In the genomic region with DNA sequence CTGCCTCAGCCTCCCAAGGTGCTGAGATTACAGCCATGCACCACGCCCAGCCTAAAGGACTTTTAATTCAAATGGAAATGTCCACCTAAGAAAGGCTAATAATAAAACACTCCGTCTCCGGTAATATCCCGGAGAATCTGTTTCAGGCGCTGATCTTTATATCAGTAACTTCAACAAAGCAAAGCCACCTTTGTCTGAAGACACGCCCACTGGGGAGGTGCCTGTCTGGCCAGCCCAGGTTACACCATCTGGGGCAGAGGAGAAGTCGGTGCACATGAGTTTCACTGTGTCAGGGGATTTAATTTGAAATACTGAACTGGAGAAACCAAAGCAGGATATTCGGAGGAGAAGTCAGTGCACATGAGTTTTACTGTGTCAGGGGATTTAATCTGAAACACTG, we compare ENCODE assay signal across 12 cellular contexts. TPM values are rescaled to one million over a fixed set of nuclear protein-coding genes. Genes with fewer than 3 reads are reported as not detected.
DNase-seq lines count a peak whose midpoint lies in the region; ATAC-seq and TF ChIP-seq lines count a peak whose summit lies in the region.
"Had no signal": no experiment of that assay in that cellular context is flagged by ENCODE, and none has a peak within 500 bp of the region (broad histone marks: within the 10 kb centered on the region; RNA-seq: fewer than 3 reads in every experiment).

No MANE protein-coding gene starts in this region.

- peaks cover 22% of the 10 kb centered on the region in 2 experiments for H3K4me1 ChIP-seq in neutrophil (ENCODE audit: control insufficient read depth in 1 of 2, insufficient read depth in 1 of 2, low read depth in 1 of 2, low read length in 1 of 2)

- H3K4me3 ChIP-seq in LNCaP clone FGC (ENCODE audit: low read depth, low read length) = peak overlapping the region; percentile 55
- H3K4me3 ChIP-seq in neutrophil (ENCODE audit: low read depth in 1 of 2, low read length in 1 of 2) = no peak overlapping the region

- H3K27me3 ChIP-seq in neutrophil = no peaks in the 10 kb centered on the region

- H3K36me3 ChIP-seq in neutrophil = no peaks in the 10 kb centered on the region

- no peak for TF ChIP-seq CTCF in 22Rv1 (IDR thresholded peaks at IDR 0.05)
- TF ChIP-seq CTCF in LNCaP clone FGC (IDR thresholded peaks at IDR 0.05; ENCODE audit: control insufficient read depth, extremely low read depth, insufficient read depth) = no peak
- no peak for TF ChIP-seq CTCF in neutrophil (IDR thresholded peaks at IDR 0.05)

- no peaks in the 10 kb centered on the region for H3K9me3 ChIP-seq in neutrophil

- ATAC-seq in esophagus mucosa = peak; percentile 48
- ATAC-seq: natural killer cell treated with Interleukin-12 subunit alpha and Interleukin-12 subunit beta and Interleukin-15 and Interleukin-18, amount 100 ng/mL, for 72 hours had no signal

- peak overlapping the region; percentile 91 for H3K27ac ChIP-seq in 22Rv1
- peak overlapping the region; percentile 0 for H3K27ac ChIP-seq in neutrophil

- DNase-seq in LNCaP clone FGC (ENCODE audit: low read depth) = no peak
- DNase-seq in Ammon's horn (ENCODE audit: low spot score) = no peak
- no peak for DNase-seq in NCI-H1694 (lab: John Stamatoyannopoulos, UW)
- DNase-seq in NCI-H446 (lab: John Stamatoyannopoulos, UW) = no peak
- no peak for DNase-seq in NCI-H146 treated with DMSO at 0.1 percent for 48 hours (lab: John Stamatoyannopoulos, UW; ENCODE audit: unreplicated experiment)
- DNase-seq: activated CD4-positive, alpha-beta T cell treated with anti-CD3 and anti-CD28 coated beads for 48 hours; KG1; NCI-H2107 had no signal

RNA-seq across cellular contexts. Expression of a gene that starts 9.4 kb away (rescaled TPM):
- total RNA-seq in esophagus mucosa = 78.8 TPM

RNA-seq across cellular contexts. Expression of a gene that starts 37.7 kb away (rescaled TPM):
- total RNA-seq in esophagus mucosa = 31.6 TPM

RNA-seq across cellular contexts. Expression of a gene that starts 58.9 kb away (rescaled TPM):
- 8.4 TPM for total RNA-seq in esophagus mucosa
